In genomic region chr19:19385131-19385899, GRCh38 we compare ENCODE assay signal across 1 cellular context.
TF ChIP-seq lines count a peak whose summit lies in the region.

No MANE protein-coding gene starts in this region.

TF ChIP-seq in K562, 482 proteins besides CTCF, POLR2A, EP300 and RAD21 (continued from another document and continues in another):
- TF ChIP-seq, protein P1, sequence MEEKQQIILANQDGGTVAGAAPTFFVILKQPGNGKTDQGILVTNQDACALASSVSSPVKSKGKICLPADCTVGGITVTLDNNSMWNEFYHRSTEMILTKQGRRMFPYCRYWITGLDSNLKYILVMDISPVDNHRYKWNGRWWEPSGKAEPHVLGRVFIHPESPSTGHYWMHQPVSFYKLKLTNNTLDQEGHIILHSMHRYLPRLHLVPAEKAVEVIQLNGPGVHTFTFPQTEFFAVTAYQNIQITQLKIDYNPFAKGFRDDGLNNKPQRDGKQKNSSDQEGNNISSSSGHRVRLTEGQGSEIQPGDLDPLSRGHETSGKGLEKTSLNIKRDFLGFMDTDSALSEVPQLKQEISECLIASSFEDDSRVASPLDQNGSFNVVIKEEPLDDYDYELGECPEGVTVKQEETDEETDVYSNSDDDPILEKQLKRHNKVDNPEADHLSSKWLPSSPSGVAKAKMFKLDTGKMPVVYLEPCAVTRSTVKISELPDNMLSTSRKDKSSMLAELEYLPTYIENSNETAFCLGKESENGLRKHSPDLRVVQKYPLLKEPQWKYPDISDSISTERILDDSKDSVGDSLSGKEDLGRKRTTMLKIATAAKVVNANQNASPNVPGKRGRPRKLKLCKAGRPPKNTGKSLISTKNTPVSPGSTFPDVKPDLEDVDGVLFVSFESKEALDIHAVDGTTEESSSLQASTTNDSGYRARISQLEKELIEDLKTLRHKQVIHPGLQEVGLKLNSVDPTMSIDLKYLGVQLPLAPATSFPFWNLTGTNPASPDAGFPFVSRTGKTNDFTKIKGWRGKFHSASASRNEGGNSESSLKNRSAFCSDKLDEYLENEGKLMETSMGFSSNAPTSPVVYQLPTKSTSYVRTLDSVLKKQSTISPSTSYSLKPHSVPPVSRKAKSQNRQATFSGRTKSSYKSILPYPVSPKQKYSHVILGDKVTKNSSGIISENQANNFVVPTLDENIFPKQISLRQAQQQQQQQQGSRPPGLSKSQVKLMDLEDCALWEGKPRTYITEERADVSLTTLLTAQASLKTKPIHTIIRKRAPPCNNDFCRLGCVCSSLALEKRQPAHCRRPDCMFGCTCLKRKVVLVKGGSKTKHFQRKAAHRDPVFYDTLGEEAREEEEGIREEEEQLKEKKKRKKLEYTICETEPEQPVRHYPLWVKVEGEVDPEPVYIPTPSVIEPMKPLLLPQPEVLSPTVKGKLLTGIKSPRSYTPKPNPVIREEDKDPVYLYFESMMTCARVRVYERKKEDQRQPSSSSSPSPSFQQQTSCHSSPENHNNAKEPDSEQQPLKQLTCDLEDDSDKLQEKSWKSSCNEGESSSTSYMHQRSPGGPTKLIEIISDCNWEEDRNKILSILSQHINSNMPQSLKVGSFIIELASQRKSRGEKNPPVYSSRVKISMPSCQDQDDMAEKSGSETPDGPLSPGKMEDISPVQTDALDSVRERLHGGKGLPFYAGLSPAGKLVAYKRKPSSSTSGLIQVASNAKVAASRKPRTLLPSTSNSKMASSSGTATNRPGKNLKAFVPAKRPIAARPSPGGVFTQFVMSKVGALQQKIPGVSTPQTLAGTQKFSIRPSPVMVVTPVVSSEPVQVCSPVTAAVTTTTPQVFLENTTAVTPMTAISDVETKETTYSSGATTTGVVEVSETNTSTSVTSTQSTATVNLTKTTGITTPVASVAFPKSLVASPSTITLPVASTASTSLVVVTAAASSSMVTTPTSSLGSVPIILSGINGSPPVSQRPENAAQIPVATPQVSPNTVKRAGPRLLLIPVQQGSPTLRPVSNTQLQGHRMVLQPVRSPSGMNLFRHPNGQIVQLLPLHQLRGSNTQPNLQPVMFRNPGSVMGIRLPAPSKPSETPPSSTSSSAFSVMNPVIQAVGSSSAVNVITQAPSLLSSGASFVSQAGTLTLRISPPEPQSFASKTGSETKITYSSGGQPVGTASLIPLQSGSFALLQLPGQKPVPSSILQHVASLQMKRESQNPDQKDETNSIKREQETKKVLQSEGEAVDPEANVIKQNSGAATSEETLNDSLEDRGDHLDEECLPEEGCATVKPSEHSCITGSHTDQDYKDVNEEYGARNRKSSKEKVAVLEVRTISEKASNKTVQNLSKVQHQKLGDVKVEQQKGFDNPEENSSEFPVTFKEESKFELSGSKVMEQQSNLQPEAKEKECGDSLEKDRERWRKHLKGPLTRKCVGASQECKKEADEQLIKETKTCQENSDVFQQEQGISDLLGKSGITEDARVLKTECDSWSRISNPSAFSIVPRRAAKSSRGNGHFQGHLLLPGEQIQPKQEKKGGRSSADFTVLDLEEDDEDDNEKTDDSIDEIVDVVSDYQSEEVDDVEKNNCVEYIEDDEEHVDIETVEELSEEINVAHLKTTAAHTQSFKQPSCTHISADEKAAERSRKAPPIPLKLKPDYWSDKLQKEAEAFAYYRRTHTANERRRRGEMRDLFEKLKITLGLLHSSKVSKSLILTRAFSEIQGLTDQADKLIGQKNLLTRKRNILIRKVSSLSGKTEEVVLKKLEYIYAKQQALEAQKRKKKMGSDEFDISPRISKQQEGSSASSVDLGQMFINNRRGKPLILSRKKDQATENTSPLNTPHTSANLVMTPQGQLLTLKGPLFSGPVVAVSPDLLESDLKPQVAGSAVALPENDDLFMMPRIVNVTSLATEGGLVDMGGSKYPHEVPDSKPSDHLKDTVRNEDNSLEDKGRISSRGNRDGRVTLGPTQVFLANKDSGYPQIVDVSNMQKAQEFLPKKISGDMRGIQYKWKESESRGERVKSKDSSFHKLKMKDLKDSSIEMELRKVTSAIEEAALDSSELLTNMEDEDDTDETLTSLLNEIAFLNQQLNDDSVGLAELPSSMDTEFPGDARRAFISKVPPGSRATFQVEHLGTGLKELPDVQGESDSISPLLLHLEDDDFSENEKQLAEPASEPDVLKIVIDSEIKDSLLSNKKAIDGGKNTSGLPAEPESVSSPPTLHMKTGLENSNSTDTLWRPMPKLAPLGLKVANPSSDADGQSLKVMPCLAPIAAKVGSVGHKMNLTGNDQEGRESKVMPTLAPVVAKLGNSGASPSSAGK (IDR thresholded peaks at IDR 0.05): peak; percentile 96
- TF ChIP-seq, protein P2, sequence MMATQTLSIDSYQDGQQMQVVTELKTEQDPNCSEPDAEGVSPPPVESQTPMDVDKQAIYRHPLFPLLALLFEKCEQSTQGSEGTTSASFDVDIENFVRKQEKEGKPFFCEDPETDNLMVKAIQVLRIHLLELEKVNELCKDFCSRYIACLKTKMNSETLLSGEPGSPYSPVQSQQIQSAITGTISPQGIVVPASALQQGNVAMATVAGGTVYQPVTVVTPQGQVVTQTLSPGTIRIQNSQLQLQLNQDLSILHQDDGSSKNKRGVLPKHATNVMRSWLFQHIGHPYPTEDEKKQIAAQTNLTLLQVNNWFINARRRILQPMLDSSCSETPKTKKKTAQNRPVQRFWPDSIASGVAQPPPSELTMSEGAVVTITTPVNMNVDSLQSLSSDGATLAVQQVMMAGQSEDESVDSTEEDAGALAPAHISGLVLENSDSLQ (IDR thresholded peaks at IDR 0.05): peak; percentile 100
- TF ChIP-seq NR2C2 (CRISPR knock-in tag; IDR thresholded peaks at IDR 0.05) (no peak), NR2C2 (tag; IDR thresholded peaks at IDR 0.05) (peak; percentile 58; the same call in 1 of the 2 replicates), SMAD1 (IDR thresholded peaks at IDR 0.05; ENCODE audit: low read depth, low read length, partially characterized antibody) (peak; percentile 30), ZNF695 (CRISPR knock-in tag; IDR thresholded peaks at IDR 0.05) (no peak), HMG20A (CRISPR knock-in tag; conservative IDR thresholded peaks at IDR 0.05) (no peak), SMARCE1 (IDR thresholded peaks at IDR 0.05) (peak; percentile 41; the same call in 1 of the 2 replicates), SAFB (IDR thresholded peaks at IDR 0.05; ENCODE audit: borderline replicate concordance, low read depth, low read length) (0 out of 2 replicates have a peak, but pooled peaks have one; percentile 37), KHSRP (IDR thresholded peaks at IDR 0.05) (no peak), REST (CRISPR knock-in tag; IDR thresholded peaks at IDR 0.05; ENCODE audit: low read depth) (0 out of 2 replicates have a peak, but pooled peaks have one; percentile 36), KAT8 (IDR thresholded peaks at IDR 0.05; ENCODE audit: low read depth) (no peak), HIVEP1 (CRISPR knock-in tag; IDR thresholded peaks at IDR 0.05) (peak; percentile 77), COPS2 (conservative IDR thresholded peaks at IDR 0.05) (no peak), U2AF2 (optimal IDR thresholded peaks at IDR 0.05; ENCODE audit: low read depth, low read length) (no peak), L3MBTL2 (IDR thresholded peaks at IDR 0.05) (peak; percentile 98), ZNF134 (CRISPR knock-in tag; conservative IDR thresholded peaks at IDR 0.05) (peak; percentile 41; the same call in 1 of the 2 replicates), MYC (IDR thresholded peaks at IDR 0.05; ENCODE audit: low read depth, low read length) (peak; percentile 70; the same call in 1 of the 2 replicates), MYC (CRISPR knock-in tag; IDR thresholded peaks at IDR 0.05; ENCODE audit: borderline replicate concordance, low read depth) (0 out of 2 replicates have a peak, but pooled peaks have one; percentile 60), BRD4 (IDR thresholded peaks at IDR 0.05) (no peak), ZHX1 (conservative IDR thresholded peaks at IDR 0.05; ENCODE audit: low read length) (no peak), CHD4 (IDR thresholded peaks at IDR 0.05; ENCODE audit: insufficient read depth, insufficient replicate concordance, low read depth, low read length, poor library complexity, severe bottlenecking) (no peak), ATF7 (IDR thresholded peaks at IDR 0.05) (peak; percentile 89), NFRKB (IDR thresholded peaks at IDR 0.05; ENCODE audit: low read depth) (no peak), SRSF9 (IDR thresholded peaks at IDR 0.05; ENCODE audit: borderline replicate concordance, low read depth, low read length) (no peak), RBM25 (IDR thresholded peaks at IDR 0.05; ENCODE audit: low read depth, low read length, severe bottlenecking) (peak; percentile 99), ZC3H11A (IDR thresholded peaks at IDR 0.05; ENCODE audit: low read depth, low read length) (no peak), CBFA2T3 (IDR thresholded peaks at IDR 0.05) (no peak)
- TF ChIP-seq, protein P3, sequence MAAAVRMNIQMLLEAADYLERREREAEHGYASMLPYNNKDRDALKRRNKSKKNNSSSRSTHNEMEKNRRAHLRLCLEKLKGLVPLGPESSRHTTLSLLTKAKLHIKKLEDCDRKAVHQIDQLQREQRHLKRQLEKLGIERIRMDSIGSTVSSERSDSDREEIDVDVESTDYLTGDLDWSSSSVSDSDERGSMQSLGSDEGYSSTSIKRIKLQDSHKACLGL (CRISPR knock-in tag; IDR thresholded peaks at IDR 0.05; ENCODE audit: borderline replicate concordance, poor library complexity, severe bottlenecking): no peak
- TF ChIP-seq, protein P4, sequence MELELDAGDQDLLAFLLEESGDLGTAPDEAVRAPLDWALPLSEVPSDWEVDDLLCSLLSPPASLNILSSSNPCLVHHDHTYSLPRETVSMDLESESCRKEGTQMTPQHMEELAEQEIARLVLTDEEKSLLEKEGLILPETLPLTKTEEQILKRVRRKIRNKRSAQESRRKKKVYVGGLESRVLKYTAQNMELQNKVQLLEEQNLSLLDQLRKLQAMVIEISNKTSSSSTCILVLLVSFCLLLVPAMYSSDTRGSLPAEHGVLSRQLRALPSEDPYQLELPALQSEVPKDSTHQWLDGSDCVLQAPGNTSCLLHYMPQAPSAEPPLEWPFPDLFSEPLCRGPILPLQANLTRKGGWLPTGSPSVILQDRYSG (tag; conservative IDR thresholded peaks at IDR 0.05; ENCODE audit: low read depth): peak; percentile 57; the same call in 1 of the 2 replicates
- TF ChIP-seq, protein P5, sequence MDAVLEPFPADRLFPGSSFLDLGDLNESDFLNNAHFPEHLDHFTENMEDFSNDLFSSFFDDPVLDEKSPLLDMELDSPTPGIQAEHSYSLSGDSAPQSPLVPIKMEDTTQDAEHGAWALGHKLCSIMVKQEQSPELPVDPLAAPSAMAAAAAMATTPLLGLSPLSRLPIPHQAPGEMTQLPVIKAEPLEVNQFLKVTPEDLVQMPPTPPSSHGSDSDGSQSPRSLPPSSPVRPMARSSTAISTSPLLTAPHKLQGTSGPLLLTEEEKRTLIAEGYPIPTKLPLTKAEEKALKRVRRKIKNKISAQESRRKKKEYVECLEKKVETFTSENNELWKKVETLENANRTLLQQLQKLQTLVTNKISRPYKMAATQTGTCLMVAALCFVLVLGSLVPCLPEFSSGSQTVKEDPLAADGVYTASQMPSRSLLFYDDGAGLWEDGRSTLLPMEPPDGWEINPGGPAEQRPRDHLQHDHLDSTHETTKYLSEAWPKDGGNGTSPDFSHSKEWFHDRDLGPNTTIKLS (IDR thresholded peaks at IDR 0.05; ENCODE audit: borderline replicate concordance, low read depth): no peak
- TF ChIP-seq, protein P6, sequence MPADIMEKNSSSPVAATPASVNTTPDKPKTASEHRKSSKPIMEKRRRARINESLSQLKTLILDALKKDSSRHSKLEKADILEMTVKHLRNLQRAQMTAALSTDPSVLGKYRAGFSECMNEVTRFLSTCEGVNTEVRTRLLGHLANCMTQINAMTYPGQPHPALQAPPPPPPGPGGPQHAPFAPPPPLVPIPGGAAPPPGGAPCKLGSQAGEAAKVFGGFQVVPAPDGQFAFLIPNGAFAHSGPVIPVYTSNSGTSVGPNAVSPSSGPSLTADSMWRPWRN (IDR thresholded peaks at IDR 0.05; ENCODE audit: low read depth): 0 out of 2 replicates have a peak, but pooled peaks have one; percentile 45
